12 cellular contexts compared by ENCODE assay signal in genomic region chr9:17018001-17018491, GRCh38.
DNase-seq lines count a peak whose midpoint lies in the region; ATAC-seq and TF ChIP-seq lines count a peak whose summit lies in the region.
"Had no signal": no experiment of that assay in that cellular context is flagged by ENCODE, and none has a peak within 500 bp of the region (broad histone marks: within the 10 kb centered on the region; RNA-seq: fewer than 3 reads in every experiment).

No MANE protein-coding gene starts in this region.

- TF ChIP-seq CTCF in BJ (IDR thresholded peaks at IDR 0.05; ENCODE audit: insufficient read depth, low read depth, low read length) (no peak), WTC11 (IDR thresholded peaks at IDR 0.05) (no peak), gastrocnemius medialis (IDR thresholded peaks at IDR 0.05 in 4 of 5, conservative IDR thresholded peaks at IDR 0.05 in 1 of 5) (no peak), Calu3 (IDR thresholded peaks at IDR 0.05; ENCODE audit: unreplicated experiment) (no peak)

- H3K4me3 ChIP-seq in BJ (ENCODE audit: low read depth, low read length), result no peak overlapping the region
- H3K4me3 ChIP-seq in gastrocnemius medialis, result peak overlapping the region in 3 of 4 donors; percentile 9 to 25 (median 16)

- H3K9me3 Mint-ChIP-seq in WTC11, result no peaks in the 10 kb centered on the region
- peaks cover 3% of the 10 kb centered on the region for H3K9me3 Mint-ChIP-seq in activated naive CD8-positive, alpha-beta T cell treated with anti-CD3 and anti-CD28 coated beads, Interleukin-2, amount 50 U/mL, for 24 hours
- H3K9me3 Mint-ChIP-seq in Calu3 (ENCODE audit: low read depth, unreplicated experiment), result no peaks in the 10 kb centered on the region
- H3K9me3 Mint-ChIP-seq: CD4-positive, alpha-beta T cell; natural killer cell treated with Interleukin-12 subunit alpha and Interleukin-12 subunit beta and Interleukin-15 and Interleukin-18, amount 100 ng/mL, for 72 hours had no signal

- H3K27ac Mint-ChIP-seq in WTC11 (no peak overlapping the region), Calu3 (ENCODE audit: unreplicated experiment) (no peak overlapping the region)
- no peak overlapping the region for H3K27ac Mint-ChIP-seq in activated naive CD8-positive, alpha-beta T cell treated with anti-CD3 and anti-CD28 coated beads, Interleukin-2, amount 50 U/mL, for 24 hours
- H3K27ac Mint-ChIP-seq: CD4-positive, alpha-beta T cell; natural killer cell treated with Interleukin-12 subunit alpha and Interleukin-12 subunit beta and Interleukin-15 and Interleukin-18, amount 100 ng/mL, for 72 hours had no signal

- H3K4me1 Mint-ChIP-seq in WTC11 (peaks cover 10% of the 10 kb centered on the region), Calu3 (ENCODE audit: low read depth, unreplicated experiment) (peaks cover 24% of the 10 kb centered on the region)
- no peaks in the 10 kb centered on the region for H3K4me1 Mint-ChIP-seq in activated naive CD8-positive, alpha-beta T cell treated with anti-CD3 and anti-CD28 coated beads, Interleukin-2, amount 50 U/mL, for 24 hours

- in situ Hi-C loops in gastrocnemius medialis (cut with MboI; ENCODE audit: low sequenced_read_pairs in 4 of 4), result no loop called here

- ATAC-seq in WTC11 (peak; percentile 41; the same call in 1 of the 2 replicates), gastrocnemius medialis (peak; percentile 97), GM18867 (IDR thresholded peaks at IDR 0.05; ENCODE audit: unreplicated experiment) (no peak)
- no peak for ATAC-seq in activated naive CD8-positive, alpha-beta T cell treated with anti-CD3 and anti-CD28 coated beads, Interleukin-2, amount 50 U/mL, for 24 hours

- H3K27me3 ChIP-seq in BJ (ENCODE audit: control insufficient read depth, insufficient read depth, low read length) (no peaks in the 10 kb centered on the region), gastrocnemius medialis (no peaks in the 10 kb centered on the region)

- H3K36me3 Mint-ChIP-seq in WTC11 (no peaks in the 10 kb centered on the region), Calu3 (ENCODE audit: insufficient read depth, unreplicated experiment) (no peaks in the 10 kb centered on the region)
- H3K36me3 Mint-ChIP-seq in activated naive CD8-positive, alpha-beta T cell treated with anti-CD3 and anti-CD28 coated beads, Interleukin-2, amount 50 U/mL, for 24 hours (ENCODE audit: low read depth), result no peaks in the 10 kb centered on the region
- H3K36me3 Mint-ChIP-seq: natural killer cell treated with Interleukin-12 subunit alpha and Interleukin-12 subunit beta and Interleukin-15 and Interleukin-18, amount 100 ng/mL, for 72 hours had no signal

- intact Hi-C loops in head of caudate nucleus (cut with DNase I) (no loop called here), gastrocnemius medialis (cut with DNase I; ENCODE audit: low total_unique reads) (loop anchor here (5.0 kb wide), 2 partner anchors 151 to 296 kb away; no protein-coding TSS in a partner anchor), Calu3 (cut with micrococcal nuclease; ENCODE audit: unreplicated experiment) (no loop called here)

- no peaks in the 10 kb centered on the region; the same call in 1 of the 2 replicates for H3K27me3 Mint-ChIP-seq in WTC11 (ENCODE audit: low read depth)
- H3K27me3 Mint-ChIP-seq in activated naive CD8-positive, alpha-beta T cell treated with anti-CD3 and anti-CD28 coated beads, Interleukin-2, amount 50 U/mL, for 24 hours, result no peaks in the 10 kb centered on the region
- no peaks in the 10 kb centered on the region for H3K27me3 Mint-ChIP-seq in Calu3 (ENCODE audit: unreplicated experiment)
- H3K27me3 Mint-ChIP-seq: CD4-positive, alpha-beta T cell had no signal

- H3K4me1 ChIP-seq in gastrocnemius medialis, result peaks cover 7 to 16% of the 10 kb centered on the region in 2 donors

- DNase-seq in BJ (ENCODE audit: low read depth), result peak; percentile 50
- no peak for DNase-seq in WTC11 (ENCODE audit: low spot score)
- DNase-seq in head of caudate nucleus, result peak in 22 of 42 donors; percentile 7 to 59 (median 21)
- DNase-seq in gastrocnemius medialis, result peak; percentile 68 to 93
- DNase-seq in activated naive CD8-positive, alpha-beta T cell treated with anti-CD3 and anti-CD28 coated beads, Interleukin-2, amount 50 U/mL, for 24 hours, result no peak
- no peak for DNase-seq in effector CD4-positive, alpha-beta T cell
- no peak for DNase-seq in Calu3
- DNase-seq: CD4-positive, alpha-beta T cell; effector CD8-positive, alpha-beta T cell; stimulated activated CD4-positive, alpha-beta T cell treated with anti-CD3 and anti-CD28 coated beads, Interleukin-4, amount 100 ng/mL, for 4 hours had no signal

- TF ChIP-seq POLR2A in gastrocnemius medialis (IDR thresholded peaks at IDR 0.05), result peak; percentile 21 to 27

- POLR2A ChIA-PET in BJ (lab: Charles Lee), result interaction anchor here (1.1 kb wide), 1 partner anchor 14 kb away, joined by 3 read pairs; no protein-coding TSS in a partner anchor
- POLR2A ChIA-PET in WTC11 (lab: Charles Lee), result interaction anchor here (0.5 kb wide), 1 partner anchor 10 kb away, joined by 6 read pairs; no protein-coding TSS in a partner anchor

- no peaks in the 10 kb centered on the region for H3K36me3 ChIP-seq in BJ (ENCODE audit: control insufficient read depth, insufficient read depth, low read length)
- H3K36me3 ChIP-seq in gastrocnemius medialis, result no peaks in the 10 kb centered on the region

- BruUV-seq in Calu3 (replicated peaks; lab: Mats Ljungman, UMichigan), result no TSS peak

- CTCF ChIA-PET in BJ (lab: Yijun Ruan, JAX) (interaction anchor here (1.2 kb wide), 2 partner anchors 8 to 10 kb away, joined by 3 to 4 read pairs; no protein-coding TSS in a partner anchor), WTC11 (lab: Charles Lee) (interaction anchor here (1.0 kb wide), 1 partner anchor 109 kb away, joined by 3 read pairs; no protein-coding TSS in a partner anchor), Calu3 (lab: Charles Lee) (no interaction called here)

- H3K9me3 ChIP-seq in gastrocnemius medialis, result no peaks in the 10 kb centered on the region

- H3K4me3 Mint-ChIP-seq in WTC11 (no peak overlapping the region), Calu3 (ENCODE audit: low read depth, unreplicated experiment) (no peak overlapping the region)
- H3K4me3 Mint-ChIP-seq in activated naive CD8-positive, alpha-beta T cell treated with anti-CD3 and anti-CD28 coated beads, Interleukin-2, amount 50 U/mL, for 24 hours, result no peak overlapping the region
- H3K4me3 Mint-ChIP-seq: CD4-positive, alpha-beta T cell; natural killer cell treated with Interleukin-12 subunit alpha and Interleukin-12 subunit beta and Interleukin-15 and Interleukin-18, amount 100 ng/mL, for 72 hours had no signal

- H3K27ac ChIP-seq in gastrocnemius medialis, result peak overlapping the region; percentile 79 to 86 (median 82)

TF ChIP-seq in WTC11, 78 proteins besides CTCF, POLR2A, EP300 and RAD21 (continues in another document):
- TF ChIP-seq ZNF281 (CRISPR knock-in tag; IDR thresholded peaks at IDR 0.05), result no peak
- TF ChIP-seq MAX (CRISPR knock-in tag; IDR thresholded peaks at IDR 0.05), result peak; percentile 48; the same call in 1 of the 2 replicates
- TF ChIP-seq PRDM15 (CRISPR knock-in tag; IDR thresholded peaks at IDR 0.05), result no peak
- TF ChIP-seq NR1H2 (CRISPR knock-in tag; IDR thresholded peaks at IDR 0.05), result no peak
- no peak for TF ChIP-seq ZNF232 (CRISPR knock-in tag; IDR thresholded peaks at IDR 0.05)

Comparison
In these comparisons a context has a peak if more than half of its experiments do, and no peak if none do; other contexts are left out.
1. DNase-seq: peak in BJ (single experiment), head of caudate nucleus (22 of 42) and gastrocnemius medialis (2 of 2); none in WTC11 (single experiment), activated naive CD8-positive, alpha-beta T cell treated with anti-CD3 and anti-CD28 coated beads, Interleukin-2, amount 50 U/mL, for 24 hours (single experiment), effector CD4-positive, alpha-beta T cell (single experiment) and Calu3 (single experiment).
2. ATAC-seq: peak in WTC11 (single experiment) and gastrocnemius medialis (2 of 2); none in activated naive CD8-positive, alpha-beta T cell treated with anti-CD3 and anti-CD28 coated beads, Interleukin-2, amount 50 U/mL, for 24 hours (single experiment) and GM18867 (single experiment).